23 cellular contexts compared by ENCODE assay signal in the genomic region with DNA sequence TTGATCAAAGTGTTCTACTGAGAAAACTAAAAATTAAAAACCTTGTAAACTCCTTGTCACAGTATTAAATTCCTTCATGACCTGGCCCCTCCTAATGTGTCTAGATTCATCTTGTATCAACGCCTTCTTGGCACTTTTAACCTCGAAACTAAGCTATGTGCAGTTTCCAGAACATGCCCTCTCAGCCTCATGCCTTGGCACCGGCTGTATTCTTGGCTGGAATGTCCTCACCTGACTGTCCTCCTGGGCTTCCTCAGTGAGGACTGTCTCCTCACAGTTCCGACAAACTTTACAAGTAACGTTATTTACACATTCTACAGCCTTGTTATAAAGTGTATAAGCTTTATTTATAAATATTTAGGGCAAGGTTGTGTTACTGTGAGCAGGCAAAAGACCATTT.
DNase-seq lines count a peak whose midpoint lies in the region; ATAC-seq and TF ChIP-seq lines count a peak whose summit lies in the region.
"Had no signal": no experiment of that assay in that cellular context is flagged by ENCODE, and none has a peak within 500 bp of the region (broad histone marks: within the 10 kb centered on the region; RNA-seq: fewer than 3 reads in every experiment).

No MANE protein-coding gene starts in this region.

- H3K36me3 Mint-ChIP-seq in GM23338 (ENCODE audit: low read depth) = peaks cover 13% of the 10 kb centered on the region; the same call in 2 of the 3 replicates
- H3K36me3 Mint-ChIP-seq in central memory CD8-positive, alpha-beta T cell (ENCODE audit: insufficient read depth) = peaks cover 6% of the 10 kb centered on the region
- peaks cover 2% of the 10 kb centered on the region for H3K36me3 Mint-ChIP-seq in T-helper 17 cell (ENCODE audit: low read depth)
- H3K36me3 Mint-ChIP-seq: CD14-positive monocyte had no signal

- no peak overlapping the region for H3K27ac ChIP-seq in GM23338 (ENCODE audit: low read depth)
- peak overlapping the region in 1 of 4 donors; percentile 15 for H3K27ac ChIP-seq in gastrocnemius medialis
- H3K27ac ChIP-seq: BLaER1 had no signal

- in situ Hi-C loops in gastrocnemius medialis (cut with MboI; ENCODE audit: low sequenced_read_pairs in 4 of 4) = no loop called here

- peaks cover 2% of the 10 kb centered on the region; the same call in 1 of the 3 replicates for H3K9me3 Mint-ChIP-seq in GM23338
- H3K9me3 Mint-ChIP-seq in central memory CD8-positive, alpha-beta T cell = no peaks in the 10 kb centered on the region

- no peak for TF ChIP-seq POLR2A in gastrocnemius medialis (IDR thresholded peaks at IDR 0.05)

- H3K4me2 ChIP-seq in GM23338 = no peak overlapping the region

- H3K27me3 Mint-ChIP-seq in GM23338 (ENCODE audit: insufficient read depth, low read depth, poor library complexity) = peaks cover 2% of the 10 kb centered on the region
- no peaks in the 10 kb centered on the region for H3K27me3 Mint-ChIP-seq in central memory CD8-positive, alpha-beta T cell
- no peaks in the 10 kb centered on the region for H3K27me3 Mint-ChIP-seq in T-helper 17 cell
- H3K27me3 Mint-ChIP-seq: CD4-positive, alpha-beta memory T cell; CD4-positive, CD25-positive, alpha-beta regulatory T cell; CD8-positive, alpha-beta memory T cell had no signal

- H2AFZ ChIP-seq in GM23338 = no peak overlapping the region

- H3K79me2 ChIP-seq in GM23338 (replicated peaks; ENCODE audit: insufficient read depth) = no peaks in the 10 kb centered on the region

- H3K9me3 ChIP-seq in gastrocnemius medialis (no peaks in the 10 kb centered on the region), T-helper 17 cell (ENCODE audit: control insufficient read depth, low read length, poor library complexity, severe bottlenecking) (no peaks in the 10 kb centered on the region)
- H3K9me3 ChIP-seq: BE2C had no signal

- H3F3A ChIP-seq in GM23338 (replicated peaks; ENCODE audit: low read depth) = no peaks in the 10 kb centered on the region

- peaks cover 6% of the 10 kb centered on the region; the same call in 2 of the 3 replicates for H3K4me1 Mint-ChIP-seq in GM23338
- H3K4me1 Mint-ChIP-seq in central memory CD8-positive, alpha-beta T cell = peaks cover 36% of the 10 kb centered on the region
- H3K4me1 Mint-ChIP-seq in T-helper 17 cell = peaks cover 17% of the 10 kb centered on the region
- H3K4me1 Mint-ChIP-seq: CD14-positive monocyte had no signal

- no peak for TF ChIP-seq CTCF in GM23338 (conservative IDR thresholded peaks at IDR 0.05; ENCODE audit: low read depth in 2 of 2)
- TF ChIP-seq CTCF in gastrocnemius medialis (IDR thresholded peaks at IDR 0.05 in 4 of 5, conservative IDR thresholded peaks at IDR 0.05 in 1 of 5) = no peak

- H3K27ac Mint-ChIP-seq in GM23338 = peak overlapping the region; percentile 81; the same call in 1 of the 2 replicates
- peak overlapping the region; percentile 66 for H3K27ac Mint-ChIP-seq in central memory CD8-positive, alpha-beta T cell (ENCODE audit: low read depth)
- H3K27ac Mint-ChIP-seq in T-helper 17 cell = no peak overlapping the region
- H3K27ac Mint-ChIP-seq: CD14-positive monocyte; CD4-positive, alpha-beta memory T cell had no signal

- H4K20me1 ChIP-seq in GM23338 (replicated peaks; ENCODE audit: insufficient read depth) = no peaks in the 10 kb centered on the region
- H4K20me1 ChIP-seq: BLaER1 had no signal

- H3K27me3 ChIP-seq in GM23338 (ENCODE audit: insufficient read depth) (no peaks in the 10 kb centered on the region), gastrocnemius medialis (no peaks in the 10 kb centered on the region)
- H3K27me3 ChIP-seq: BE2C, BLaER1 had no signal

- intact Hi-C loops in gastrocnemius medialis (cut with DNase I; ENCODE audit: low total_unique reads) = no loop called here

- no peaks in the 10 kb centered on the region for H3K9me2 ChIP-seq in GM23338 (ENCODE audit: insufficient read depth)

- DNase-seq in GM23338 (ENCODE audit: low spot score) = no peak
- DNase-seq in central memory CD8-positive, alpha-beta T cell (ENCODE audit: low spot score in 2 of 2) = no peak
- no peak for DNase-seq in gastrocnemius medialis
- DNase-seq in T-helper 17 cell = no peak
- DNase-seq: 8988T; ACHN; BE2C; C1 segment of cervical spinal cord; CD4-positive, alpha-beta memory T cell; CD4-positive, CD25-positive, alpha-beta regulatory T cell; CD8-positive, alpha-beta memory T cell; COR-L47; DMS 273 treated with DMSO at 0.1 percent for 48 hours; DMS153; DMS53; DMS79; DND-41; EL; GDM1 had no signal

- no peaks in the 10 kb centered on the region; the same call in 1 of the 2 replicates for H3K4me1 ChIP-seq in GM23338 (ENCODE audit: insufficient read depth)
- H3K4me1 ChIP-seq in gastrocnemius medialis = peaks cover 0 to 6% of the 10 kb centered on the region in 2 donors
- H3K4me1 ChIP-seq: BE2C had no signal

- no peaks in the 10 kb centered on the region for H3K36me3 ChIP-seq in GM23338 (ENCODE audit: insufficient read depth)
- H3K36me3 ChIP-seq in gastrocnemius medialis = no peaks in the 10 kb centered on the region
- H3K36me3 ChIP-seq: BE2C, BLaER1 had no signal

- ATAC-seq in GM23338 = no peak
- no peak for ATAC-seq in central memory CD8-positive, alpha-beta T cell (replicated peaks; ENCODE audit: extremely low read depth, poor library complexity, severe bottlenecking)
- peak; percentile 42 to 62 for ATAC-seq in gastrocnemius medialis
- ATAC-seq in HG03095 (IDR thresholded peaks at IDR 0.05; ENCODE audit: unreplicated experiment) = no peak
- ATAC-seq in T-helper 17 cell = no peak
- ATAC-seq: GM12878 had no signal

- H3K4me3 Mint-ChIP-seq in GM23338 (no peak overlapping the region), T-helper 17 cell (no peak overlapping the region)
- no peak overlapping the region for H3K4me3 Mint-ChIP-seq in central memory CD8-positive, alpha-beta T cell
- H3K4me3 Mint-ChIP-seq: CD14-positive monocyte; CD4-positive, alpha-beta memory T cell; CD4-positive, CD25-positive, alpha-beta regulatory T cell; CD8-positive, alpha-beta memory T cell had no signal

- H3K4me3 ChIP-seq in GM23338 = no peak overlapping the region
- H3K4me3 ChIP-seq in gastrocnemius medialis = no peak overlapping the region
- H3K4me3 ChIP-seq: BLaER1, GM12878 had no signal

TF ChIP-seq in GM23338, 12 proteins besides CTCF, POLR2A, EP300 and RAD21:
- TF ChIP-seq JUNB (IDR thresholded peaks at IDR 0.05; ENCODE audit: unreplicated experiment) (no peak), NANOG (IDR thresholded peaks at IDR 0.05; ENCODE audit: borderline replicate concordance) (no peak), EZH2phosphoT487 (IDR thresholded peaks at IDR 0.05; ENCODE audit: unreplicated experiment) (no peak)

Comparison
In these comparisons a context has a peak if more than half of its experiments do, and no peak if none do; other contexts are left out.
1. ATAC-seq: peak in gastrocnemius medialis (2 of 2); none in GM23338 (single experiment), central memory CD8-positive, alpha-beta T cell (single experiment), HG03095 (single experiment) and T-helper 17 cell (single experiment).